Comparison of ENCODE assay signal across 15 cellular contexts in genomic region chr13:112200200-112200599, GRCh38.
DNase-seq lines count a peak whose midpoint lies in the region; ATAC-seq and TF ChIP-seq lines count a peak whose summit lies in the region.
"Had no signal": no experiment of that assay in that cellular context is flagged by ENCODE, and none has a peak within 500 bp of the region (broad histone marks: within the 10 kb centered on the region; RNA-seq: fewer than 3 reads in every experiment).

No MANE protein-coding gene starts in this region.

- H3K4me1 ChIP-seq in trophoblast cell (ENCODE audit: control insufficient read depth in 1 of 2, insufficient read depth in 2 of 2, low read length in 2 of 2), result peaks cover 4 to 5% of the 10 kb centered on the region in 2 experiments
- no peaks in the 10 kb centered on the region for H3K4me1 ChIP-seq in right atrium auricular region
- H3K4me1 ChIP-seq in prostate gland (replicated peaks), result no peaks in the 10 kb centered on the region
- H3K4me1 ChIP-seq: Caco-2 had no signal

- WGBS in trophoblast cell (ENCODE audit: extremely low coverage, insufficient coverage, insufficient read length), result 100% methylated on average over 2 of the region's 10 CpGs
- 78% methylated on average over 10 of the region's 10 CpGs for WGBS in prostate gland

- no peak overlapping the region for H2BK12ac ChIP-seq in trophoblast cell (ENCODE audit: low read length)

- no peak overlapping the region for H2AFZ ChIP-seq in trophoblast cell (ENCODE audit: insufficient read depth, low read length, poor library complexity)
- H2AFZ ChIP-seq: GM23248 had no signal

- H3K27me3 ChIP-seq in trophoblast cell (ENCODE audit: insufficient read depth, low read length) (peaks cover 6% of the 10 kb centered on the region), right atrium auricular region (no peaks in the 10 kb centered on the region), prostate gland (replicated peaks; ENCODE audit: insufficient read depth) (peaks cover 13% of the 10 kb centered on the region)

- peak overlapping the region; percentile 47 for H3K4me3 ChIP-seq in trophoblast cell (ENCODE audit: low read depth, low read length)
- no peak overlapping the region for H3K4me3 ChIP-seq in right atrium auricular region
- no peak overlapping the region for H3K4me3 ChIP-seq in prostate gland
- H3K4me3 ChIP-seq: GM23248 had no signal

- no peak overlapping the region for H2BK5ac ChIP-seq in trophoblast cell (ENCODE audit: low read depth, low read length, poor library complexity)

- H3K36me3 ChIP-seq in trophoblast cell (ENCODE audit: control insufficient read depth in 1 of 2, insufficient read depth in 2 of 2, low read length in 2 of 2) (no peaks in the 10 kb centered on the region), right atrium auricular region (no peaks in the 10 kb centered on the region), prostate gland (no peaks in the 10 kb centered on the region)

- no peak overlapping the region for H3K4ac ChIP-seq in trophoblast cell (ENCODE audit: low read depth, low read length)

- H3K79me2 ChIP-seq in trophoblast cell (ENCODE audit: control insufficient read depth, insufficient read depth, low read length, poor library complexity), result no peaks in the 10 kb centered on the region

- no peaks in the 10 kb centered on the region for H3K79me1 ChIP-seq in trophoblast cell (ENCODE audit: low read length)

- H3K9ac ChIP-seq in trophoblast cell (ENCODE audit: low read length), result no peak overlapping the region
- H3K9ac ChIP-seq: GM23248 had no signal

- intact Hi-C loops in prostate gland (cut with DNase I) (no loop called here), left cardiac atrium (cut with DNase I) (no loop called here)

- H2BK120ac ChIP-seq in trophoblast cell (ENCODE audit: insufficient read depth, low read length, poor library complexity), result no peak overlapping the region

- no peak for TF ChIP-seq POLR2A in prostate gland (IDR thresholded peaks at IDR 0.05)

- no peak for ATAC-seq in left cardiac atrium
- ATAC-seq: CD8-positive, alpha-beta T cell had no signal

- peak; percentile 71 for DNase-seq in NCI-H69 (lab: John Stamatoyannopoulos, UW)
- peak; percentile 27 for DNase-seq in islet precursor cell
- no peak for DNase-seq in trophoblast cell
- DNase-seq in right atrium auricular region (ENCODE audit: low spot score), result no peak
- DNase-seq in prostate gland (ENCODE audit: low spot score), result no peak
- no peak for DNase-seq in left cardiac atrium
- DNase-seq: C1 segment of cervical spinal cord; Caco-2; CD4-positive, CD25-positive, alpha-beta regulatory T cell; CD8-positive, alpha-beta T cell; DMS153; DND-41; GM23248; H7; HCEC 1CT had no signal

- no peak overlapping the region for H3K14ac ChIP-seq in trophoblast cell (ENCODE audit: low read length)

- H4K91ac ChIP-seq in trophoblast cell (ENCODE audit: low read depth, low read length), result no peak overlapping the region

- no peak overlapping the region for H3K4me2 ChIP-seq in trophoblast cell (ENCODE audit: low read length)

- H3K23ac ChIP-seq in trophoblast cell (ENCODE audit: low read length), result no peak overlapping the region

- H2AK5ac ChIP-seq in trophoblast cell (ENCODE audit: low read length), result no peak overlapping the region

- H4K12ac ChIP-seq in trophoblast cell (ENCODE audit: low read depth, low read length), result no peak overlapping the region

- no peak overlapping the region for H3K18ac ChIP-seq in trophoblast cell (ENCODE audit: low read length)

- H4K8ac ChIP-seq in trophoblast cell (ENCODE audit: low read depth, low read length), result no peak overlapping the region

- peaks cover 6% of the 10 kb centered on the region for H3K9me3 ChIP-seq in trophoblast cell (ENCODE audit: insufficient read depth, low read depth, low read length)
- H3K9me3 ChIP-seq in right atrium auricular region, result no peaks in the 10 kb centered on the region
- no peaks in the 10 kb centered on the region for H3K9me3 ChIP-seq in prostate gland
- H3K9me3 ChIP-seq: Caco-2 had no signal

- H3K27ac ChIP-seq in trophoblast cell (ENCODE audit: low read depth, low read length), result no peak overlapping the region
- H3K27ac ChIP-seq in right atrium auricular region, result no peak overlapping the region
- H3K27ac ChIP-seq in prostate gland, result no peak overlapping the region
- H3K27ac ChIP-seq: GM23248 had no signal

- no peak for TF ChIP-seq CTCF in right atrium auricular region (IDR thresholded peaks at IDR 0.05)
- TF ChIP-seq CTCF in prostate gland (IDR thresholded peaks at IDR 0.05), result no peak

Comparison
In these comparisons a context has a peak if more than half of its experiments do, and no peak if none do; other contexts are left out.
1. DNase-seq: peak in NCI-H69 (single experiment) and islet precursor cell (single experiment); none in trophoblast cell (0 of 2), right atrium auricular region (single experiment), prostate gland (single experiment) and left cardiac atrium (single experiment).